Comparison of ENCODE assay signal across 24 cellular contexts in genomic region chr5:14851067-14851422, GRCh38. TPM values are rescaled to one million over a fixed set of nuclear protein-coding genes. Genes with fewer than 3 reads are reported as not detected.
DNase-seq lines count a peak whose midpoint lies in the region; ATAC-seq, FAIRE-seq and TF ChIP-seq lines count a peak whose summit lies in the region.
"Had no signal": no experiment of that assay in that cellular context is flagged by ENCODE, and none has a peak within 500 bp of the region (broad histone marks: within the 10 kb centered on the region; RNA-seq: fewer than 3 reads in every experiment).

No MANE protein-coding gene starts in this region.

- H3K36me3 Mint-ChIP-seq in dendritic cell treated with granulocyte-macrophage colony-stimulating factor and Interleukin-4, amounts not matched to agents 40 ng/mL and 50 ng/mL, for 4 days (ENCODE audit: low read depth) = peaks cover 42% of the 10 kb centered on the region

- H4K20me1 ChIP-seq in HepG2 (ENCODE audit: insufficient read depth, low read length) = no peaks in the 10 kb centered on the region

- no peak overlapping the region for H2AFZ ChIP-seq in HepG2 (ENCODE audit: low read length)

- TF ChIP-seq POLR2A in HepG2 (IDR thresholded peaks at IDR 0.05; ENCODE audit: insufficient read depth in 1 of 2, low read depth in 2 of 2, low read length in 2 of 2) (no peak), right lobe of liver (IDR thresholded peaks at IDR 0.05) (no peak)

- H3K79me2 ChIP-seq in HepG2 (ENCODE audit: insufficient read depth, low read length) = no peaks in the 10 kb centered on the region

- H3K9me3 Mint-ChIP-seq in dendritic cell treated with granulocyte-macrophage colony-stimulating factor and Interleukin-4, amounts not matched to agents 40 ng/mL and 50 ng/mL, for 4 days = no peaks in the 10 kb centered on the region
- H3K9me3 Mint-ChIP-seq: activated CD4-positive, alpha-beta memory T cell treated with anti-CD3 and anti-CD28 coated beads for 36 hours; activated naive CD8-positive, alpha-beta T cell treated with anti-CD3 and anti-CD28 coated beads, Interleukin-2, amount 10 ng/mL, durations not matched to agents 7 days and 5 days; nephron progenitor cell had no signal

- H3K27ac Mint-ChIP-seq in dendritic cell treated with granulocyte-macrophage colony-stimulating factor and Interleukin-4, amounts not matched to agents 40 ng/mL and 50 ng/mL, for 4 days = peak overlapping the region; percentile 35
- H3K27ac Mint-ChIP-seq: activated CD4-positive, alpha-beta memory T cell treated with anti-CD3 and anti-CD28 coated beads for 36 hours; activated naive CD8-positive, alpha-beta T cell treated with anti-CD3 and anti-CD28 coated beads, Interleukin-2, amount 10 ng/mL, durations not matched to agents 7 days and 5 days; nephron progenitor cell; progenitor cell of endocrine pancreas had no signal

- no TSS peak for BruUV-seq in HepG2 (replicated peaks; lab: Mats Ljungman, UMichigan)

- no peak overlapping the region for H3K9ac ChIP-seq in HepG2 (ENCODE audit: insufficient read depth, low read depth, low read length)

- no peak overlapping the region for H3K4me3 Mint-ChIP-seq in dendritic cell treated with granulocyte-macrophage colony-stimulating factor and Interleukin-4, amounts not matched to agents 40 ng/mL and 50 ng/mL, for 4 days
- H3K4me3 Mint-ChIP-seq: activated CD4-positive, alpha-beta memory T cell treated with anti-CD3 and anti-CD28 coated beads for 36 hours; activated naive CD8-positive, alpha-beta T cell treated with anti-CD3 and anti-CD28 coated beads, Interleukin-2, amount 10 ng/mL, durations not matched to agents 7 days and 5 days; nephron progenitor cell had no signal

- peaks cover 6 to 14% of the 10 kb centered on the region in 2 experiments; a peak in 4 of 5 replicates for H3K36me3 ChIP-seq in HepG2 (replicated peaks in 1 of 2; ENCODE audit: control insufficient read depth in 1 of 2, insufficient read depth in 2 of 2, low read length in 2 of 2)
- H3K36me3 ChIP-seq in right lobe of liver = no peaks in the 10 kb centered on the region
- no peaks in the 10 kb centered on the region for H3K36me3 ChIP-seq in aorta (ENCODE audit: control insufficient read depth in 1 of 2, insufficient read depth in 2 of 2, low read length in 1 of 2)

- in situ Hi-C loops in HepG2 (cut with HindIII; ENCODE audit: extremely low pct_ligation_motif_present, low pct_unique_long_range_greater_than_20kb) = no loop called here

- peak; percentile 42 for DNase-seq in HepG2 (ENCODE audit: low spot score)
- no peak for DNase-seq in right lobe of liver
- peak in 1 of 2 donors; percentile 23 for DNase-seq in left colon
- no peak for DNase-seq in OCI-M1 (lab: John Stamatoyannopoulos, UW)
- DNase-seq in NK-92 treated with Interleukin-12 subunit alpha and Interleukin-12 subunit beta, amount 100 ng/mL, for 24 hours (lab: John Stamatoyannopoulos, UW) = no peak
- DNase-seq in DMS153 treated with DMSO at 0.1 percent for 48 hours (lab: John Stamatoyannopoulos, UW; ENCODE audit: unreplicated experiment) = no peak
- no peak for DNase-seq in aorta
- DNase-seq: activated CD4-positive, alpha-beta memory T cell treated with anti-CD3 and anti-CD28 coated beads for 36 hours; activated CD8-positive, alpha-beta memory T cell treated with anti-CD3 and anti-CD28 coated beads, Interleukin-2, amount 50 U/mL, for 48 hours; activated effector memory CD4-positive, alpha-beta T cell treated with Interleukin-2 at 50 U/mL for 16 hours; activated naive CD8-positive, alpha-beta T cell treated with anti-CD3 and anti-CD28 coated beads, Interleukin-2, amount 10 ng/mL, durations not matched to agents 7 days and 5 days; COR-L47; effector memory CD4-positive, alpha-beta T cell; foreskin fibroblast; HCEC 1CT; NCI-H2029 treated with DMSO at 0.1 percent for 48 hours; NCI-H774; nephron progenitor cell; T-helper 9 cell had no signal

- FAIRE-seq in HepG2 (lab: Jason Lieb, UNC) = peak; percentile 74
- FAIRE-seq: A549, GM12878 had no signal

- H3K9me3 ChIP-seq in HepG2 (ENCODE audit: low read length) (no peaks in the 10 kb centered on the region), right lobe of liver (no peaks in the 10 kb centered on the region), aorta (ENCODE audit: control insufficient read depth, low read length) (no peaks in the 10 kb centered on the region)
- H3K9me3 ChIP-seq: A549 had no signal

- POLR2A ChIA-PET in HepG2 (lab: Yijun Ruan, JAX) = no interaction called here

- H3K4me1 Mint-ChIP-seq in dendritic cell treated with granulocyte-macrophage colony-stimulating factor and Interleukin-4, amounts not matched to agents 40 ng/mL and 50 ng/mL, for 4 days (ENCODE audit: low read depth) = peaks cover 34% of the 10 kb centered on the region
- H3K4me1 Mint-ChIP-seq: activated naive CD8-positive, alpha-beta T cell treated with anti-CD3 and anti-CD28 coated beads, Interleukin-2, amount 10 ng/mL, durations not matched to agents 7 days and 5 days had no signal

- no peak overlapping the region for H3K4me2 ChIP-seq in HepG2 (ENCODE audit: low read depth, low read length)
- H3K4me2 ChIP-seq: A549 had no signal

- TF ChIP-seq EP300 in HepG2 (IDR thresholded peaks at IDR 0.05; ENCODE audit: low read depth in 2 of 2, low read length in 2 of 2) (no peak), HepG2 (CRISPR knock-in tag; IDR thresholded peaks at IDR 0.05; ENCODE audit: borderline replicate concordance) (no peak)

- H3K27ac ChIP-seq in HepG2 (ENCODE audit: extremely low read length, insufficient read depth, low read length) (no peak overlapping the region), right lobe of liver (no peak overlapping the region), aorta (ENCODE audit: low read depth in 1 of 2, low read length in 2 of 2) (no peak overlapping the region)
- H3K27ac ChIP-seq: A549, HL-60 had no signal

- H3K4me1 ChIP-seq in HepG2 (ENCODE audit: insufficient read depth, low read length) (peaks cover 23% of the 10 kb centered on the region), right lobe of liver (peaks cover 0 to 4% (median 0%) of the 10 kb centered on the region in 4 donors), aorta (ENCODE audit: control insufficient read depth in 1 of 2, insufficient read depth in 2 of 2, low read length in 2 of 2) (peaks cover 0 to 6% of the 10 kb centered on the region in 2 donors)

- H3K4me3 ChIP-seq in HepG2 (replicated peaks in 1 of 3; ENCODE audit: insufficient read depth in 1 of 3, low read depth in 2 of 3, low read length in 3 of 3) (no peak overlapping the region), right lobe of liver (no peak overlapping the region), aorta (ENCODE audit: low read length in 2 of 2) (no peak overlapping the region)
- H3K4me3 ChIP-seq: A549, GM12878 had no signal

- 57% methylated on average over 3 of the region's 4 CpGs for WGBS in HepG2 (ENCODE audit: low lambda C conversion rate)
- WGBS in right lobe of liver (ENCODE audit: insufficient coverage, low coverage, low lambda C conversion rate, missing lambda C conversion rate) = 0% methylated on average over 1 of the region's 4 CpGs
- 52 to 57% methylated on average over 4 of the region's 4 CpGs for WGBS in aorta, 2 donors

- CTCF ChIA-PET in HepG2 (lab: Yijun Ruan, JAX; ENCODE audit: low intra/inter-chr PET ratio, low total read pairs) = no interaction called here

- H3K27me3 Mint-ChIP-seq in dendritic cell treated with granulocyte-macrophage colony-stimulating factor and Interleukin-4, amounts not matched to agents 40 ng/mL and 50 ng/mL, for 4 days = no peaks in the 10 kb centered on the region
- H3K27me3 Mint-ChIP-seq: activated CD4-positive, alpha-beta memory T cell treated with anti-CD3 and anti-CD28 coated beads for 36 hours; activated naive CD8-positive, alpha-beta T cell treated with anti-CD3 and anti-CD28 coated beads, Interleukin-2, amount 10 ng/mL, durations not matched to agents 7 days and 5 days had no signal

- intact Hi-C loops in HepG2 (cut with micrococcal nuclease; ENCODE audit: unreplicated experiment) (no loop called here), right lobe of liver (cut with DNase I) (no loop called here), left colon (cut with DNase I, micrococcal nuclease) (no loop called here), aorta (cut with DNase I) (no loop called here)
- intact Hi-C loops in dendritic cell treated with granulocyte-macrophage colony-stimulating factor and Interleukin-4, amounts not matched to agents 40 ng/mL and 50 ng/mL, for 4 days (cut with micrococcal nuclease) = no loop called here

- ATAC-seq in HepG2 = peak; percentile 99
- ATAC-seq in right lobe of liver = no peak
- peak; percentile 65 for ATAC-seq in left colon
- ATAC-seq in aorta (ENCODE audit: low FRiP score) = no peak
- ATAC-seq: A549 had no signal

- TF ChIP-seq RAD21 in HepG2 (CRISPR knock-in tag; IDR thresholded peaks at IDR 0.05) = no peak

- no peaks in the 10 kb centered on the region for H3K27me3 ChIP-seq in HepG2 (ENCODE audit: control insufficient read depth in 1 of 2, insufficient read depth in 2 of 2, low read length in 2 of 2)
- no peaks in the 10 kb centered on the region for H3K27me3 ChIP-seq in right lobe of liver
- no peaks in the 10 kb centered on the region for H3K27me3 ChIP-seq in aorta (ENCODE audit: control insufficient read depth in 1 of 2, insufficient read depth in 2 of 2, low read length in 1 of 2)

- no peak for TF ChIP-seq CTCF in HepG2 (CRISPR knock-in tag; IDR thresholded peaks at IDR 0.05)
- no peak for TF ChIP-seq CTCF in right lobe of liver (IDR thresholded peaks at IDR 0.05)

RNA-seq across cellular contexts. Expression of gene ANKH, which starts 20.5 kb away (rescaled TPM):
- total RNA-seq in HepG2 (2016; rRNA removed; fragmentation: Illumina TruSeq; extraction: Trizol) = 20.5 and 25.0 TPM in 2 replicates
- total RNA-seq in HepG2 (2016; cell fraction: cytosol; rRNA removed; fragmentation: Illumina TruSeq; extraction: Trizol; ENCODE audit: low read depth) = 30.6 and 33.5 TPM in 2 replicates
- total RNA-seq in HepG2 (2016; cell fraction: insoluble cytoplasmic fraction; rRNA removed; fragmentation: Illumina TruSeq; extraction: Trizol) = 16.2 and 25.0 TPM in 2 replicates
- 65.6 and 68.7 TPM in 2 replicates for total RNA-seq in HepG2 (2016; cell fraction: membrane; rRNA removed; fragmentation: Illumina TruSeq; extraction: Trizol)
- 32.7 and 39.4 TPM in 2 replicates for total RNA-seq in HepG2 (2016; cell fraction: nucleus; rRNA removed; fragmentation: Illumina TruSeq; extraction: Trizol)
- 36.0 and 37.5 TPM in 2 replicates for polyA plus RNA-seq in HepG2 (2011; rRNA removed)
- 42.6 and 44.0 TPM in 2 replicates for polyA plus RNA-seq in HepG2 (2011; cell fraction: cytosol; rRNA removed)
- 25.8 and 30.6 TPM in 2 replicates for polyA plus RNA-seq in HepG2 (2011; cell fraction: nucleus; rRNA removed)
- polyA plus RNA-seq in HepG2 (2012) = 30.1 and 34.0 TPM in 2 replicates
- 56.4 and 58.7 TPM in 2 replicates for polyA plus RNA-seq in HepG2 (2016; cell fraction: cytosol; fragmentation: Illumina TruSeq; extraction: Trizol; ENCODE audit: low read depth)
- 31.3 and 37.0 TPM in 2 replicates for polyA plus RNA-seq in HepG2 (2016; cell fraction: insoluble cytoplasmic fraction; fragmentation: Illumina TruSeq; extraction: Trizol; ENCODE audit: low read depth)
- polyA plus RNA-seq in HepG2 (2016; cell fraction: membrane; fragmentation: Illumina TruSeq; extraction: Trizol; ENCODE audit: low read depth) = 82.3 and 96.6 TPM in 2 replicates
- polyA plus RNA-seq in HepG2 (2016; cell fraction: nucleus; fragmentation: Illumina TruSeq; extraction: Trizol; ENCODE audit: insufficient read depth, low read depth) = 37.3 and 45.0 TPM in 2 replicates
- 91.4 and 122 TPM in 2 replicates for polyA minus RNA-seq in HepG2 (2011; rRNA and poly(A)+ RNA removed; ENCODE audit: low replicate concordance)
- polyA minus RNA-seq in HepG2 (2011; cell fraction: cytosol; rRNA and poly(A)+ RNA removed) = 20.7 and 21.6 TPM in 2 replicates
- polyA minus RNA-seq in HepG2 (2011; cell fraction: nucleus; rRNA and poly(A)+ RNA removed) = 54.6 and 56.5 TPM in 2 replicates
- 100 to 1,000 TPM in 1 of 6 experiments, 10 to 100 TPM in 5; 38.5 to 121 (median 61.9) TPM for total RNA-seq in right lobe of liver
- total RNA-seq in left colon = 100 to 1,000 TPM in 1 of 2 donors, 10 to 100 TPM in 1; 98.4 to 156 TPM
- 100 to 1,000 TPM; 200 to 257 TPM for total RNA-seq in aorta
- polyA plus RNA-seq in aorta = 100 to 1,000 TPM in 1 of 2 donors, 10 to 100 TPM in 1; 63.7 to 135 TPM

Comparison
In these comparisons a context has a peak if more than half of its experiments do, and no peak if none do; other contexts are left out.
1. ATAC-seq: peak in HepG2 (single experiment) and left colon (single experiment); none in right lobe of liver (0 of 4) and aorta (single experiment).